Comparison of ENCODE assay signal across 14 cellular contexts in genomic region chr2:140695163-140695562, GRCh38.
DNase-seq lines count a peak whose midpoint lies in the region; FAIRE-seq and TF ChIP-seq lines count a peak whose summit lies in the region.
"Had no signal": no experiment of that assay in that cellular context is flagged by ENCODE, and none has a peak within 500 bp of the region (broad histone marks: within the 10 kb centered on the region; RNA-seq: fewer than 3 reads in every experiment).

No MANE protein-coding gene starts in this region.

- H3K27ac ChIP-seq in WERI-Rb-1 = no peak overlapping the region
- no peak overlapping the region for H3K27ac ChIP-seq in RWPE1
- H3K27ac ChIP-seq: dorsolateral prefrontal cortex had no signal

- no peaks in the 10 kb centered on the region for H3K27me3 ChIP-seq in WERI-Rb-1 (ENCODE audit: insufficient read depth, low read depth, severe bottlenecking)
- H3K27me3 ChIP-seq: dorsolateral prefrontal cortex had no signal

- H3K9me3 ChIP-seq in WERI-Rb-1 (ENCODE audit: severe bottlenecking) = no peaks in the 10 kb centered on the region

- no peaks in the 10 kb centered on the region for H3K36me3 ChIP-seq in WERI-Rb-1

- FAIRE-seq in urothelium cell line (lab: Jason Lieb, UNC) = no peak

- CTCF ChIA-PET in RWPE1 (lab: Yijun Ruan, JAX) = interaction anchor here (0.6 to 0.7 kb wide), 3 partner anchors 18 to 1768 kb away, joined by 3 to 4 read pairs (median 3); no protein-coding TSS in a partner anchor

- no peak overlapping the region for H3K4me3 ChIP-seq in WERI-Rb-1 (ENCODE audit: low read depth, low read length)
- H3K4me3 ChIP-seq: dorsolateral prefrontal cortex had no signal

- DNase-seq in SIG-M5 treated with dmso at 0.1 percent for 504 hours (lab: John Stamatoyannopoulos, UW; ENCODE audit: unreplicated experiment) (peak; percentile 56), SIG-M5 (lab: John Stamatoyannopoulos, UW) (no peak), OCI-M1 (lab: John Stamatoyannopoulos, UW) (peak; percentile 80), fibroblast of peridontal ligament (ENCODE audit: extremely low read depth) (peak; percentile 92), urothelium cell line (ENCODE audit: low spot score) (peak; percentile 2), WERI-Rb-1 (no peak), RWPE1 (ENCODE audit: low spot score) (no peak), NCI-H187 (lab: John Stamatoyannopoulos, UW) (no peak)
- DNase-seq: activated CD8-positive, alpha-beta memory T cell treated with anti-CD3 and anti-CD28 coated beads for 24 hours; activated naive CD4-positive, alpha-beta T cell treated with anti-CD3 and anti-CD28 coated beads for 36 hours; dorsolateral prefrontal cortex; immature natural killer cell; Karpas-422; NCI-H446 had no signal

- TF ChIP-seq CTCF in WERI-Rb-1 (IDR thresholded peaks at IDR 0.05; ENCODE audit: low read depth, low read length) (no peak), RWPE1 (conservative IDR thresholded peaks at IDR 0.05; ENCODE audit: low read depth) (no peak)

- POLR2A ChIA-PET in RWPE1 (lab: Yijun Ruan, JAX; ENCODE audit: low non-redundant PET) = no interaction called here

Comparison
In these comparisons a context has a peak if more than half of its experiments do, and no peak if none do; other contexts are left out.
1. DNase-seq: peak in SIG-M5 treated with dmso at 0.1 percent for 504 hours (single experiment), OCI-M1 (single experiment), fibroblast of peridontal ligament (single experiment) and urothelium cell line (single experiment); none in SIG-M5 (single experiment), WERI-Rb-1 (single experiment), RWPE1 (single experiment) and NCI-H187 (0 of 2).